ENCODE assay signal across 9 cellular contexts in the genomic region with DNA sequence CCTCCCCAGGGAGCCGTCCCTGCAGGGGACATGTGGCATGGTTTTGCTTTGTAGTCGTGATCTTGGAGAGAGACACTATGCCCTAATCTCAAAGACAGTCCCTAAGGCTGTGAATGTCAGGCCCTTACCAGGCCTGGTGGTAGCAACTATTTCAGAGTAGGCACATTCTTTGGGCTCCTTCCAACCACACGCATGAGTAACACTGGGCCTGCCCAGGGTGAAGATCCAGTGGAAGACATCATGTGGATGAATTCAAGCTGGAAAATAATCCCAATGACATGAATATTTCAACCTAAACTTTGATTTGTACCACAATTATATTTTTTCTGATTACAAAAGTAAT. TPM values are rescaled to one million over a fixed set of nuclear protein-coding genes. Genes with fewer than 3 reads are reported as not detected.
DNase-seq lines count a peak whose midpoint lies in the region; ATAC-seq and TF ChIP-seq lines count a peak whose summit lies in the region.
"Had no signal": no experiment of that assay in that cellular context is flagged by ENCODE, and none has a peak within 500 bp of the region (broad histone marks: within the 10 kb centered on the region; RNA-seq: fewer than 3 reads in every experiment).

No MANE protein-coding gene starts in this region.

- H3K27me3 ChIP-seq in body of pancreas, result no peaks in the 10 kb centered on the region
- no peaks in the 10 kb centered on the region for H3K27me3 ChIP-seq in right atrium auricular region
- no peaks in the 10 kb centered on the region for H3K27me3 ChIP-seq in thoracic aorta (replicated peaks; ENCODE audit: insufficient read depth)

- H3K4me1 ChIP-seq in body of pancreas, result peaks cover 47% of the 10 kb centered on the region
- H3K4me1 ChIP-seq in right atrium auricular region, result peaks cover 0 to 20% of the 10 kb centered on the region in 2 donors
- peaks cover 9 to 22% of the 10 kb centered on the region in 2 donors for H3K4me1 ChIP-seq in thoracic aorta (ENCODE audit: control insufficient read depth in 1 of 2, low read depth in 2 of 2)

- H3K4me3 ChIP-seq in body of pancreas, result no peak overlapping the region
- no peak overlapping the region for H3K4me3 ChIP-seq in right atrium auricular region
- H3K4me3 ChIP-seq in thoracic aorta, result peak overlapping the region; percentile 47

- H3K36me3 ChIP-seq in body of pancreas (replicated peaks in 1 of 2; ENCODE audit: insufficient read depth in 1 of 2, low read depth in 2 of 2) (no peaks in the 10 kb centered on the region), right atrium auricular region (no peaks in the 10 kb centered on the region), thoracic aorta (no peaks in the 10 kb centered on the region)

- DNase-seq in HT-29 (ENCODE audit: low spot score) (peak; percentile 62), body of pancreas (peak in 3 of 4 donors; percentile 44 to 63 (median 62)), right atrium auricular region (ENCODE audit: low spot score) (peak; percentile 79), thoracic aorta (ENCODE audit: low spot score) (no peak), GM19240 (ENCODE audit: insufficient read length, low spot score) (no peak), Ammon's horn (ENCODE audit: low spot score) (no peak)
- no peak for DNase-seq in activated CD8-positive, alpha-beta memory T cell treated with anti-CD3 and anti-CD28 coated beads for 24 hours
- DNase-seq: activated CD4-positive, alpha-beta T cell treated with anti-CD3 and anti-CD28 coated beads for 48 hours had no signal

- ATAC-seq in body of pancreas, result no peak
- no peak for ATAC-seq in thoracic aorta (ENCODE audit: insufficient number of reproducible peaks, low FRiP score, low read depth)
- ATAC-seq in GM18907 (IDR thresholded peaks at IDR 0.05; ENCODE audit: unreplicated experiment), result no peak

- TF ChIP-seq CTCF in body of pancreas (IDR thresholded peaks at IDR 0.05), result no peak
- no peak for TF ChIP-seq CTCF in right atrium auricular region (IDR thresholded peaks at IDR 0.05)
- TF ChIP-seq CTCF in thoracic aorta (IDR thresholded peaks at IDR 0.05), result no peak

- H3K9me3 ChIP-seq in body of pancreas (no peaks in the 10 kb centered on the region), right atrium auricular region (no peaks in the 10 kb centered on the region), thoracic aorta (no peaks in the 10 kb centered on the region)

- WGBS in body of pancreas, 2 donors, result 21 to 40% methylated on average over 3 of the region's 3 CpGs

- TF ChIP-seq POLR2A in body of pancreas (IDR thresholded peaks at IDR 0.05), result no peak

- H3K27ac ChIP-seq in body of pancreas (peak overlapping the region; percentile 87 to 95 (median 90)), right atrium auricular region (peak overlapping the region; percentile 77 to 79), thoracic aorta (peak overlapping the region; percentile 30 to 67)

- intact Hi-C loops in body of pancreas (cut with DNase I), result no loop called here

RNA-seq across cellular contexts. Expression of a gene that starts 39.5 kb away (rescaled TPM):
- 298 and 318 TPM in 2 replicates for total RNA-seq in HT-29 (2014; rRNA removed; shearing (Covaris generic))
- 10 to 100 TPM; 47.0 to 79.8 TPM for total RNA-seq in body of pancreas
- total RNA-seq in right atrium auricular region, result 10 to 100 TPM; 15.8 to 25.7 TPM
- total RNA-seq in thoracic aorta, result 10 to 100 TPM; 42.9 to 83.2 TPM

Comparison
In these comparisons a context has a peak if more than half of its experiments do, and no peak if none do; other contexts are left out.
1. DNase-seq: peak in HT-29 (single experiment), body of pancreas (3 of 4) and right atrium auricular region (single experiment); none in thoracic aorta (single experiment), GM19240 (single experiment), activated CD8-positive, alpha-beta memory T cell treated with anti-CD3 and anti-CD28 coated beads for 24 hours (single experiment) and Ammon's horn (single experiment).
2. Peak in every context shown above with its lines, with median percentiles within 50 percentile points of each other: H3K27ac ChIP-seq.